Comparison of ENCODE assay signal across 26 cellular contexts in the genomic region with DNA sequence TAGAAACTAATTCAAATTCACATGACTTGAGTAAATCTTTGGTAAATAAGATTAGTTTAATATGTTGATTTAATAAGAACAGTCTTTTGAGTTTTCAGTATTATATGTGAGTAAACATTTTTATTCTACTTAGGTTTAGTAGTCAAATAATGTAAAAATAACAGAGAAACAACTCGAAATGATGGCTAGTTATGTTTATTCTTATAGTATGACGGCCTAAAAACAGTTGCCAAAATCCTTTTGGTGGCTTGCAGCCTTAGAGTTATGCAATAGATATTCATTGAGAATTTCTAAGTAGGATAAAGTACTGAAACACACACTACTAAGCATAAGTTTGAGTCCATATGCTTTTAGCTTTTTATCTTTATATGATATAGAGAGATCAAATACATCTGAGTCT.
"Had no signal": no experiment of that assay in that cellular context is flagged by ENCODE, and none has a peak within 500 bp of the region (broad histone marks: within the 10 kb centered on the region; RNA-seq: fewer than 3 reads in every experiment).

No MANE protein-coding gene starts in this region.

- DNase-seq: hypothalamus; immature natural killer cell; islet precursor cell; left ventricle myocardium inferior; mesendoderm; midbrain; mucosa of descending colon; naive thymus-derived CD4-positive, alpha-beta T cell; ovary; posterior cingulate gyrus; retina; right cardiac atrium; spleen; stimulated activated CD4-positive, alpha-beta T cell treated with anti-CD3 and anti-CD28 coated beads, Interleukin-4, amount 100 ng/mL, for 4 hours; stimulated activated CD8-positive, alpha-beta memory T cell treated with anti-CD3 and anti-CD28 coated beads, Interleukin-4, amount 100 ng/mL, for 48 hours; stimulated activated naive CD4-positive, alpha-beta T cell treated with Interleukin-2 at 50 U/mL for 16 hours; stimulated activated naive CD8-positive, alpha-beta T cell treated with anti-CD3 and anti-CD28 coated beads, Interleukin-15, amount 100 ng/mL, for 72 hours; substantia nigra; uterus had no signal

- ATAC-seq: mucosa of descending colon; naive thymus-derived CD4-positive, alpha-beta T cell; natural killer cell treated with Interleukin-12 subunit alpha and Interleukin-12 subunit beta and Interleukin-15 and Interleukin-18, amount 100 ng/mL, for 72 hours; right cardiac atrium; sciatic nerve; stimulated activated memory B cell treated with anti-CD40 and anti-IgM and Interleukin-4, amounts not matched to agents 10 μg/mL and 1 μg/mL and 100 μg/mL, for 72 hours; stimulated activated naive CD8-positive, alpha-beta T cell treated with anti-CD3 and anti-CD28 coated beads, Interleukin-15, amount 100 ng/mL, for 72 hours had no signal

- H3K4me3 ChIP-seq: left ventricle myocardium inferior, lung, mucosa of descending colon, ovary, prostate gland, skin epidermis, spleen, tibial nerve, uterus had no signal

- H3K4me1 ChIP-seq: left ventricle myocardium inferior, prostate gland, spleen, tibial nerve, uterus had no signal

- H3K9me3 ChIP-seq: left ventricle myocardium inferior, mucosa of descending colon, ovary, prostate gland, spleen, tibial nerve, uterus had no signal

- H3K27ac ChIP-seq: left ventricle myocardium inferior, ovary, prostate gland, skin epidermis, spleen, tibial nerve, uterus had no signal
